ENCODE assay signal across 13 cellular contexts in genomic region chr10:90418869-90419652, GRCh38.
DNase-seq lines count a peak whose midpoint lies in the region; ATAC-seq and TF ChIP-seq lines count a peak whose summit lies in the region.
"Had no signal": no experiment of that assay in that cellular context is flagged by ENCODE, and none has a peak within 500 bp of the region (broad histone marks: within the 10 kb centered on the region; RNA-seq: fewer than 3 reads in every experiment).

No MANE protein-coding gene starts in this region.

- in situ Hi-C loops in Caki2 (cut with HindIII; ENCODE audit: low pct_unique_long_range_greater_than_20kb, low sequenced_read_pairs) = no loop called here

- intact Hi-C loops in aorta (cut with DNase I) = no loop called here

- H3K36me3 ChIP-seq in mesodermal cell (ENCODE audit: control insufficient read depth, insufficient read depth, low read length) (no peaks in the 10 kb centered on the region), aorta (ENCODE audit: control insufficient read depth in 1 of 2, insufficient read depth in 2 of 2, low read length in 1 of 2) (no peaks in the 10 kb centered on the region)
- H3K36me3 ChIP-seq: sigmoid colon had no signal

- H3K4me3 ChIP-seq in choroid plexus epithelial cell (ENCODE audit: low read depth, low read length) = no peak overlapping the region
- no peak overlapping the region for H3K4me3 ChIP-seq in mesodermal cell (ENCODE audit: extremely low read depth, insufficient read depth, low read length, poor library complexity, severe bottlenecking)
- no peak overlapping the region for H3K4me3 ChIP-seq in aorta (ENCODE audit: low read length in 2 of 2)
- H3K4me3 ChIP-seq: sigmoid colon had no signal

- 98 to 100% methylated on average over 4 to 5 of the region's 7 CpGs for WGBS in mesodermal cell (ENCODE audit: insufficient coverage in 2 of 2), 2 experiments
- WGBS in aorta, 2 donors = 85 to 94% methylated on average over 7 of the region's 7 CpGs

- no peaks in the 10 kb centered on the region for H3K27me3 ChIP-seq in aorta (ENCODE audit: control insufficient read depth in 1 of 2, insufficient read depth in 2 of 2, low read length in 1 of 2)
- H3K27me3 ChIP-seq: sigmoid colon had no signal

- no peak for TF ChIP-seq CTCF in choroid plexus epithelial cell (conservative IDR thresholded peaks at IDR 0.05; ENCODE audit: low read depth, low read length)

- H3K4me1 ChIP-seq in mesodermal cell (ENCODE audit: control insufficient read depth, insufficient read depth, low read length, poor library complexity, severe bottlenecking) (peaks cover 18% of the 10 kb centered on the region), aorta (ENCODE audit: control insufficient read depth in 1 of 2, insufficient read depth in 2 of 2, low read length in 2 of 2) (no peaks in the 10 kb centered on the region)
- H3K4me1 ChIP-seq: sigmoid colon had no signal

- no peak for ATAC-seq in GM21529 (IDR thresholded peaks at IDR 0.05; ENCODE audit: unreplicated experiment)
- no peak for ATAC-seq in aorta (ENCODE audit: low FRiP score)

- H3K9me3 ChIP-seq in mesodermal cell (ENCODE audit: control insufficient read depth, low read length) (no peaks in the 10 kb centered on the region), aorta (ENCODE audit: control insufficient read depth, low read length) (no peaks in the 10 kb centered on the region)
- H3K9me3 ChIP-seq: sigmoid colon had no signal

- H3K27ac ChIP-seq in mesodermal cell (ENCODE audit: low read depth, low read length, severe bottlenecking) = peak overlapping the region; percentile 62
- no peak overlapping the region for H3K27ac ChIP-seq in aorta (ENCODE audit: low read depth in 1 of 2, low read length in 2 of 2)
- H3K27ac ChIP-seq: sigmoid colon had no signal

- DNase-seq in Caki2 (ENCODE audit: low read depth) = peak; percentile 47
- DNase-seq in NCI-H226 = peak; percentile 86
- DNase-seq in choroid plexus epithelial cell (ENCODE audit: low read depth) = peak; percentile 94
- DNase-seq in NCI-H1048 (lab: John Stamatoyannopoulos, UW) = no peak
- DNase-seq in aorta = no peak
- DNase-seq in NCI-H2227 treated with DMSO at 0.1 percent for 48 hours (lab: John Stamatoyannopoulos, UW) = no peak
- DNase-seq: activated T-cell treated with anti-CD3 and anti-CD28 coated beads, Interleukin-2, amount 50 U/mL, for 24 hours; central memory CD4-positive, alpha-beta T cell; mesendoderm; NCI-H187 treated with DMSO at 0.1 percent for 48 hours; sigmoid colon had no signal

Comparison
In these comparisons a context has a peak if more than half of its experiments do, and no peak if none do; other contexts are left out.
1. DNase-seq: peak in Caki2 (single experiment), NCI-H226 (single experiment) and choroid plexus epithelial cell (single experiment); none in NCI-H1048 (single experiment), aorta (0 of 2) and NCI-H2227 treated with DMSO at 0.1 percent for 48 hours (single experiment).